1 cellular context compared by ENCODE assay signal in genomic region chr19:51593969-51594773, GRCh38.
TF ChIP-seq lines count a peak whose summit lies in the region.

No MANE protein-coding gene starts in this region.

TF ChIP-seq in HepG2, 621 proteins besides CTCF, POLR2A, EP300 and RAD21 (continued from another document and continues in another):
- TF ChIP-seq ZNF318 (CRISPR knock-in tag; IDR thresholded peaks at IDR 0.05): no peak
- TF ChIP-seq POLR2G (IDR thresholded peaks at IDR 0.05; ENCODE audit: low read depth, low read length): 0 out of 2 replicates have a peak, but pooled peaks have one; percentile 33
- TF ChIP-seq ZHX1 (CRISPR knock-in tag; IDR thresholded peaks at IDR 0.05; ENCODE audit: low read depth): no peak
- TF ChIP-seq ARID4A (CRISPR knock-in tag; IDR thresholded peaks at IDR 0.05; ENCODE audit: borderline replicate concordance): peak; percentile 50; the same call in 1 of the 2 replicates
- TF ChIP-seq GPN1 (CRISPR knock-in tag; IDR thresholded peaks at IDR 0.05; ENCODE audit: borderline replicate concordance): no peak
- no peak for TF ChIP-seq ZNF768 (CRISPR knock-in tag; IDR thresholded peaks at IDR 0.05)
- no peak for TF ChIP-seq ZBTB49 (CRISPR knock-in tag; IDR thresholded peaks at IDR 0.05; ENCODE audit: borderline replicate concordance)
- no peak for TF ChIP-seq ZNF260 (CRISPR knock-in tag; IDR thresholded peaks at IDR 0.05; ENCODE audit: borderline replicate concordance, low read depth)
- TF ChIP-seq POGK (CRISPR knock-in tag; conservative IDR thresholded peaks at IDR 0.05): no peak
- TF ChIP-seq GPBP1L1 (CRISPR knock-in tag; IDR thresholded peaks at IDR 0.05): no peak
- peak; percentile 43; the same call in 1 of the 2 replicates for TF ChIP-seq MYPOP (CRISPR knock-in tag; IDR thresholded peaks at IDR 0.05)
- TF ChIP-seq REL (CRISPR knock-in tag; conservative IDR thresholded peaks at IDR 0.05): no peak
- no peak for TF ChIP-seq ZSCAN21 (CRISPR knock-in tag; IDR thresholded peaks at IDR 0.05; ENCODE audit: borderline replicate concordance)
- no peak for TF ChIP-seq ZNF296 (CRISPR knock-in tag; conservative IDR thresholded peaks at IDR 0.05)
- no peak for TF ChIP-seq XBP1 (CRISPR knock-in tag; IDR thresholded peaks at IDR 0.05)
- no peak for TF ChIP-seq TOPORS (CRISPR knock-in tag; IDR thresholded peaks at IDR 0.05)
- TF ChIP-seq ZNF703 (CRISPR knock-in tag; IDR thresholded peaks at IDR 0.05; ENCODE audit: borderline replicate concordance): no peak
- TF ChIP-seq NFIC (IDR thresholded peaks at IDR 0.05; ENCODE audit: low read length): no peak
- no peak for TF ChIP-seq ZNF282 (IDR thresholded peaks at IDR 0.05; ENCODE audit: partially characterized antibody)
- no peak for TF ChIP-seq NR2F1 (CRISPR knock-in tag; IDR thresholded peaks at IDR 0.05)
- TF ChIP-seq ZGPAT (CRISPR knock-in tag; IDR thresholded peaks at IDR 0.05): no peak
- no peak for TF ChIP-seq SATB2 (CRISPR knock-in tag; IDR thresholded peaks at IDR 0.05)
- TF ChIP-seq NCOA5 (CRISPR knock-in tag; IDR thresholded peaks at IDR 0.05): no peak
- TF ChIP-seq ZNF17 (CRISPR knock-in tag; IDR thresholded peaks at IDR 0.05): no peak
- TF ChIP-seq TRAFD1 (CRISPR knock-in tag; IDR thresholded peaks at IDR 0.05; ENCODE audit: borderline replicate concordance): no peak
- no peak for TF ChIP-seq ZNF30 (CRISPR knock-in tag; IDR thresholded peaks at IDR 0.05)
